ENCODE assay signal across 8 cellular contexts in the genomic region with DNA sequence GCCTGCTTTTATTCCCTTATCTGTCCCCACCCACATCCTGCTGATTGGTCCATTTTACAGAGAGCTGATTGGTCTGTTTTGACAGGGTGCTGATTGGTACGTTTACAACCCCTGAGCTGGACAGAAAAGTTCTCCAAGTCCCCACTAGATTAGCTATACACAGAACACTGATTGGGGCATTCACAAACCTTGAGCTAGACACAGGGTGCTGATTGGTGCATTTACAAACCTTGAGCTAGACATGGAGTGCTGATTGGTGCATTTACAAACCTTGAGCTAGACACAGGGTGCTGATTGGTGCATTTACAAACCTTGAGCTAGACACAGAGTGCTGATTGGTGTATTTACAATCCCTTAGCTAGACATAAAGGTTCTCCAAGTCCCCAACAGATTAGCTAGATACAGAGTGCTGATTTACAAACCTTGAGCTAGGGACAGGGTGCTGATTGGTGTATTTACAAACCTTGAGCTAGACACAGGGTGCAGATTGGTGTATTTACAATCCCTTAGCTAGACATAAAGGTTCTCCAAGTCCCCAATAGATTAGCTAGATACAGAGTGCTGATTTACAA.
DNase-seq lines count a peak whose midpoint lies in the region; ATAC-seq and TF ChIP-seq lines count a peak whose summit lies in the region.
"Not testable (repeated sequence)": the region's sequence is repeated elsewhere in the genome, so short reads cannot be mapped to it uniquely, and the experiment has no call there.

No MANE protein-coding gene starts in this region.

- TF ChIP-seq RAD21 in HCT116 (IDR thresholded peaks at IDR 0.05; ENCODE audit: low read depth): not testable (repeated sequence)

- peak overlapping the region; percentile 54 to 71 (median 68) for H3K4me3 Mint-ChIP-seq in T-cell
- H3K4me3 Mint-ChIP-seq in activated CD8-positive, alpha-beta memory T cell treated with anti-CD3 and anti-CD28 coated beads, Interleukin-2, amount 10 ng/mL, durations not matched to agents 7 days and 5 days: peak overlapping the region; percentile 18
- peak overlapping the region; percentile 66 for H3K4me3 Mint-ChIP-seq in activated naive CD8-positive, alpha-beta T cell treated with anti-CD3 and anti-CD28 coated beads, Interleukin-2, amount 10 ng/mL, durations not matched to agents 7 days and 5 days
- H3K4me3 Mint-ChIP-seq in effector memory CD8-positive, alpha-beta T cell: peak overlapping the region; percentile 67 to 69
- peak overlapping the region; percentile 77 to 88 (median 80) for H3K4me3 Mint-ChIP-seq in naive B cell
- peak overlapping the region; percentile 37 for H3K4me3 Mint-ChIP-seq in stimulated activated naive CD8-positive, alpha-beta T cell treated with anti-CD3 and anti-CD28 coated beads, Interleukin-15, Interleukin-2, amounts not matched to agents 100 ng/mL and 50 ng/mL, for 24 hours

- H4K20me1 ChIP-seq in BLaER1; HCT116 (ENCODE audit: insufficient read depth): not testable (repeated sequence)

- not testable (repeated sequence) for TF ChIP-seq CTCF in HCT116 (IDR thresholded peaks at IDR 0.05 in 2 of 3, conservative IDR thresholded peaks at IDR 0.05 in 1 of 3; ENCODE audit: borderline replicate concordance in 1 of 3, insufficient read depth in 1 of 3, low read depth in 2 of 3, low read length in 2 of 3)

- not testable (repeated sequence) for H3K9me3 Mint-ChIP-seq in T-cell; activated CD8-positive, alpha-beta memory T cell treated with anti-CD3 and anti-CD28 coated beads, Interleukin-2, amount 10 ng/mL, durations not matched to agents 7 days and 5 days (ENCODE audit: low read depth); activated naive CD8-positive, alpha-beta T cell treated with anti-CD3 and anti-CD28 coated beads, Interleukin-2, amount 10 ng/mL, durations not matched to agents 7 days and 5 days; effector memory CD8-positive, alpha-beta T cell; naive B cell; stimulated activated naive CD8-positive, alpha-beta T cell treated with anti-CD3 and anti-CD28 coated beads, Interleukin-15, Interleukin-2, amounts not matched to agents 100 ng/mL and 50 ng/mL, for 24 hours

- ATAC-seq in HCT116: not testable (repeated sequence)
- ATAC-seq in T-cell (replicated peaks in 1 of 4): peak in 2 of 4 experiments; percentile 10 to 26
- ATAC-seq in activated CD8-positive, alpha-beta memory T cell treated with anti-CD3 and anti-CD28 coated beads, Interleukin-2, amount 10 ng/mL, durations not matched to agents 7 days and 5 days: peak; percentile 16
- peak; percentile 54 for ATAC-seq in activated naive CD8-positive, alpha-beta T cell treated with anti-CD3 and anti-CD28 coated beads, Interleukin-2, amount 10 ng/mL, durations not matched to agents 7 days and 5 days (ENCODE audit: low read depth)
- peak; percentile 27 for ATAC-seq in effector memory CD8-positive, alpha-beta T cell (replicated peaks)
- peak in 1 of 2 donors; percentile 57 for ATAC-seq in naive B cell (ENCODE audit: low read depth in 2 of 2)

- H3K9me3 ChIP-seq in BLaER1: peaks cover 26% of the 10 kb centered on the region
- not testable (repeated sequence) for H3K9me3 ChIP-seq in HCT116 (ENCODE audit: control insufficient read depth in 1 of 2, insufficient read depth in 1 of 2, low read depth in 1 of 2, low read length in 2 of 2)

- not testable (repeated sequence) for BruUV-seq in HCT116 (replicated peaks; lab: Mats Ljungman, UMichigan)

- not testable (repeated sequence) for H3K79me2 ChIP-seq in HCT116 (ENCODE audit: insufficient read depth, low read length)

- H3K36me3 Mint-ChIP-seq in T-cell; activated CD8-positive, alpha-beta memory T cell treated with anti-CD3 and anti-CD28 coated beads, Interleukin-2, amount 10 ng/mL, durations not matched to agents 7 days and 5 days; activated naive CD8-positive, alpha-beta T cell treated with anti-CD3 and anti-CD28 coated beads, Interleukin-2, amount 10 ng/mL, durations not matched to agents 7 days and 5 days; effector memory CD8-positive, alpha-beta T cell (ENCODE audit: insufficient read depth); naive B cell; stimulated activated naive CD8-positive, alpha-beta T cell treated with anti-CD3 and anti-CD28 coated beads, Interleukin-15, Interleukin-2, amounts not matched to agents 100 ng/mL and 50 ng/mL, for 24 hours (ENCODE audit: low read depth): not testable (repeated sequence)

- POLR2A ChIA-PET in HCT116 (lab: Charles Lee); activated naive CD8-positive, alpha-beta T cell treated with anti-CD3 and anti-CD28 coated beads, Interleukin-2, amount 10 ng/mL, durations not matched to agents 7 days and 5 days (lab: Charles Lee): not testable (repeated sequence)
- POLR2A ChIA-PET in T-cell (lab: Charles Lee): interaction anchor here (0.6 to 1.2 kb wide), 2 partner anchors 64 to 597 kb away, joined by 3 to 4 read pairs; no protein-coding TSS in a partner anchor

- H3K27ac ChIP-seq in BLaER1; HCT116 (ENCODE audit: low read depth, low read length): not testable (repeated sequence)

- H3K27me3 ChIP-seq in BLaER1 (peaks cover 41% of the 10 kb centered on the region), HCT116 (ENCODE audit: insufficient read depth, low read length) (peaks cover 15% of the 10 kb centered on the region; the same call in 1 of the 2 replicates)

- peak; percentile 24 for DNase-seq in HCT116 (ENCODE audit: low read depth, low spot score)
- peak in 1 of 34 experiments; percentile 2 for DNase-seq in T-cell
- not testable (repeated sequence) for DNase-seq in activated CD8-positive, alpha-beta memory T cell treated with anti-CD3 and anti-CD28 coated beads, Interleukin-2, amount 10 ng/mL, durations not matched to agents 7 days and 5 days; activated naive CD8-positive, alpha-beta T cell treated with anti-CD3 and anti-CD28 coated beads, Interleukin-2, amount 10 ng/mL, durations not matched to agents 7 days and 5 days; effector memory CD8-positive, alpha-beta T cell; naive B cell

- TF ChIP-seq POLR2A in HCT116 (IDR thresholded peaks at IDR 0.05; ENCODE audit: borderline replicate concordance, extremely low read depth, insufficient read depth, insufficient read length): not testable (repeated sequence)

- intact Hi-C loops in HCT116 (cut with micrococcal nuclease): not testable (repeated sequence)

- not testable (repeated sequence) for H3K36me3 ChIP-seq in BLaER1; HCT116 (ENCODE audit: control insufficient read depth in 1 of 2, insufficient read depth in 2 of 2, low read length in 2 of 2)

- H3K4me3 ChIP-seq in BLaER1: peak overlapping the region; percentile 41
- not testable (repeated sequence) for H3K4me3 ChIP-seq in HCT116 (replicated peaks in 1 of 2; ENCODE audit: low read depth in 1 of 2, low read length in 2 of 2)

- H3K9me2 ChIP-seq in HCT116 (ENCODE audit: insufficient read depth): not testable (repeated sequence)

- H3K4me1 Mint-ChIP-seq in T-cell (peaks cover 26 to 41% (median 26%) of the 10 kb centered on the region in 3 donors), naive B cell (peaks cover 17 to 32% (median 26%) of the 10 kb centered on the region in 3 donors)
- peaks cover 15% of the 10 kb centered on the region for H3K4me1 Mint-ChIP-seq in activated CD8-positive, alpha-beta memory T cell treated with anti-CD3 and anti-CD28 coated beads, Interleukin-2, amount 10 ng/mL, durations not matched to agents 7 days and 5 days
- peaks cover 17% of the 10 kb centered on the region for H3K4me1 Mint-ChIP-seq in activated naive CD8-positive, alpha-beta T cell treated with anti-CD3 and anti-CD28 coated beads, Interleukin-2, amount 10 ng/mL, durations not matched to agents 7 days and 5 days
- H3K4me1 Mint-ChIP-seq in effector memory CD8-positive, alpha-beta T cell (ENCODE audit: low read depth in 2 of 2): peaks cover 16 to 17% of the 10 kb centered on the region in 2 donors
- H3K4me1 Mint-ChIP-seq in stimulated activated naive CD8-positive, alpha-beta T cell treated with anti-CD3 and anti-CD28 coated beads, Interleukin-15, Interleukin-2, amounts not matched to agents 100 ng/mL and 50 ng/mL, for 24 hours (ENCODE audit: low read depth): peaks cover 31% of the 10 kb centered on the region

- not testable (repeated sequence) for H3K27ac Mint-ChIP-seq in T-cell; activated CD8-positive, alpha-beta memory T cell treated with anti-CD3 and anti-CD28 coated beads, Interleukin-2, amount 10 ng/mL, durations not matched to agents 7 days and 5 days; effector memory CD8-positive, alpha-beta T cell; naive B cell
- H3K27ac Mint-ChIP-seq in activated naive CD8-positive, alpha-beta T cell treated with anti-CD3 and anti-CD28 coated beads, Interleukin-2, amount 10 ng/mL, durations not matched to agents 7 days and 5 days: peak overlapping the region; percentile 21
- H3K27ac Mint-ChIP-seq in stimulated activated naive CD8-positive, alpha-beta T cell treated with anti-CD3 and anti-CD28 coated beads, Interleukin-15, Interleukin-2, amounts not matched to agents 100 ng/mL and 50 ng/mL, for 24 hours: peak overlapping the region; percentile 45

- not testable (repeated sequence) for H3K9ac ChIP-seq in BLaER1; HCT116 (ENCODE audit: low read length)

- peaks cover 11 to 31% of the 10 kb centered on the region in 2 donors for H3K27me3 Mint-ChIP-seq in T-cell
- H3K27me3 Mint-ChIP-seq in activated CD8-positive, alpha-beta memory T cell treated with anti-CD3 and anti-CD28 coated beads, Interleukin-2, amount 10 ng/mL, durations not matched to agents 7 days and 5 days: peaks cover 37% of the 10 kb centered on the region
- H3K27me3 Mint-ChIP-seq in activated naive CD8-positive, alpha-beta T cell treated with anti-CD3 and anti-CD28 coated beads, Interleukin-2, amount 10 ng/mL, durations not matched to agents 7 days and 5 days: peaks cover 42% of the 10 kb centered on the region
- H3K27me3 Mint-ChIP-seq in effector memory CD8-positive, alpha-beta T cell: peaks cover 23 to 29% of the 10 kb centered on the region in 2 donors
- H3K27me3 Mint-ChIP-seq in naive B cell: peaks cover 19 to 28% (median 20%) of the 10 kb centered on the region in 3 donors
- H3K27me3 Mint-ChIP-seq in stimulated activated naive CD8-positive, alpha-beta T cell treated with anti-CD3 and anti-CD28 coated beads, Interleukin-15, Interleukin-2, amounts not matched to agents 100 ng/mL and 50 ng/mL, for 24 hours: peaks cover 15% of the 10 kb centered on the region

- CTCF ChIA-PET in HCT116 (lab: Charles Lee); T-cell (lab: Charles Lee): not testable (repeated sequence)
- CTCF ChIA-PET in activated CD8-positive, alpha-beta memory T cell treated with anti-CD3 and anti-CD28 coated beads, Interleukin-2, amount 10 ng/mL, durations not matched to agents 7 days and 5 days (lab: Charles Lee): interaction anchor here (1.5 kb wide), 1 partner anchor 34 kb away, joined by 3 read pairs; no protein-coding TSS in a partner anchor

- H2AFZ ChIP-seq in HCT116 (ENCODE audit: low read depth, low read length, poor library complexity, severe bottlenecking): not testable (repeated sequence)

- H3K4me1 ChIP-seq in BLaER1: peaks cover 50% of the 10 kb centered on the region
- not testable (repeated sequence) for H3K4me1 ChIP-seq in HCT116 (ENCODE audit: control insufficient read depth in 1 of 2, insufficient read depth in 2 of 2, low read length in 2 of 2)

- RAD21 ChIA-PET in HCT116 (lab: Charles Lee; ENCODE audit: low non-redundant PET in 1 of 2, low total read pairs in 2 of 2, uncharacterized antibody in 2 of 2, unreplicated experiment in 2 of 2): not testable (repeated sequence)

- H3K4me2 ChIP-seq in BLaER1: 0 out of 2 replicates have a peak overlapping the region, but pooled peaks have one; percentile 95
- H3K4me2 ChIP-seq in HCT116 (ENCODE audit: low read length): not testable (repeated sequence)

Comparison
In these comparisons a context has a peak if more than half of its experiments do, and no peak if none do; other contexts are left out.
1. H3K4me3 Mint-ChIP-seq: peak in every context shown above with its lines; median percentile 80 in naive B cell; 68 in T-cell; 68 in effector memory CD8-positive, alpha-beta T cell; 66 in activated naive CD8-positive, alpha-beta T cell treated with anti-CD3 and anti-CD28 coated beads, Interleukin-2, amount 10 ng/mL, durations not matched to agents 7 days and 5 days; 37 in stimulated activated naive CD8-positive, alpha-beta T cell treated with anti-CD3 and anti-CD28 coated beads, Interleukin-15, Interleukin-2, amounts not matched to agents 100 ng/mL and 50 ng/mL, for 24 hours; 18 in activated CD8-positive, alpha-beta memory T cell treated with anti-CD3 and anti-CD28 coated beads, Interleukin-2, amount 10 ng/mL, durations not matched to agents 7 days and 5 days.